Comparison of ENCODE assay signal across 14 cellular contexts in the genomic region with DNA sequence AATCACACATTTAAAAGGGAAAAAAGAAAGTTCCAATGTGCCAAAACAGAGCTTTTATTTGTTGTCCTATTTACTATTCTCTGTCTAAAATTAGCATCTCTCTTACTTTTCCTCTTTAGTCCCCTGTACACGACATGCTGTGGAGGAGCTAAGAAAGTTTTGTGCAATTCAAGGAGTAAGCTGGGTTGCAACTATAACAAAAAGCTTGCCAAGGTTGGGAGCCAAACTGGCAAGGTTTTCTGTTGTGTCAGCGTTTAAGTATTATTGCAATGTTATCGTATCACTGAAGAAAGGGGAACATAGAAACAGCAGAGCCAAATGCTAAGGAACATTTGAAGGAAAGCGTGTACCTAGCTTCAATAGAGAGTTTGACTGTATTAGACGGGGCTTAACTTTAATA.
A peak's percentile ranks its signal among the peaks of the same experiment; 100 is the strongest.
DNase-seq lines count a peak whose midpoint lies in the region; ATAC-seq, FAIRE-seq and TF ChIP-seq lines count a peak whose summit lies in the region.
"Had no signal": no experiment of that assay in that cellular context is flagged by ENCODE, and none has a peak within 500 bp of the region (broad histone marks: within the 10 kb centered on the region; RNA-seq: fewer than 3 reads in every experiment).

No MANE protein-coding gene starts in this region.

- TF ChIP-seq POLR2A in stomach (IDR thresholded peaks at IDR 0.05), result no peak

- no peaks in the 10 kb centered on the region for H3K27me3 ChIP-seq in adipocyte (replicated peaks; ENCODE audit: control insufficient read depth, insufficient read depth, low read length)
- no peaks in the 10 kb centered on the region for H3K27me3 ChIP-seq in pancreas
- no peaks in the 10 kb centered on the region for H3K27me3 ChIP-seq in stomach
- H3K27me3 ChIP-seq: breast epithelium had no signal

- ATAC-seq in pancreas, result peak; percentile 82 to 88 (median 86)
- no peak for ATAC-seq in GM19455 (IDR thresholded peaks at IDR 0.05; ENCODE audit: unreplicated experiment)
- ATAC-seq: T-cell had no signal

- DNase-seq in AG09309 (ENCODE audit: low read depth) (peak; percentile 17), adipocyte (ENCODE audit: low read depth) (peak; percentile 89), globus pallidus (ENCODE audit: low spot score) (peak; percentile 40), pancreas (peak in 4 of 6 donors; percentile 19 to 29 (median 22)), NCI-H2171 (lab: John Stamatoyannopoulos, UW) (no peak), NCI-H2227 treated with DMSO at 0.1 percent for 48 hours (lab: John Stamatoyannopoulos, UW) (no peak), stomach (no peak)
- DNase-seq: activated CD4-positive, CD25-positive, alpha-beta regulatory T cell treated with anti-CD3 and anti-CD28 coated beads, Interleukin-2, amount 50 U/mL, for 72 hours; DND-41; Karpas-422; T-cell had no signal

- H3K9ac ChIP-seq in adipocyte (ENCODE audit: low read length), result no peak overlapping the region

- H3K4me3 ChIP-seq in AG09309 (ENCODE audit: control insufficient read depth, low read depth, low read length) (no peak overlapping the region), adipocyte (ENCODE audit: low read length) (peak overlapping the region; percentile 44), pancreas (no peak overlapping the region), stomach (no peak overlapping the region)
- H3K4me3 ChIP-seq: breast epithelium had no signal

- H3K27ac ChIP-seq in pancreas (no peak overlapping the region), stomach (no peak overlapping the region)
- H3K27ac ChIP-seq: breast epithelium had no signal

- 30% methylated on average over 5 of the region's 5 CpGs for WGBS in pancreas, 2 donors
- 33 to 67% (median 55%) methylated on average over 5 of the region's 5 CpGs for WGBS in stomach, 5 donors

- intact Hi-C loops in pancreas (cut with DNase I), result no loop called here
- intact Hi-C loops in stomach (cut with DNase I; ENCODE audit: low total_unique reads), result no loop called here

- H3K9me3 ChIP-seq in adipocyte (ENCODE audit: control insufficient read depth, low read length), result no peaks in the 10 kb centered on the region
- no peaks in the 10 kb centered on the region for H3K9me3 ChIP-seq in pancreas
- H3K9me3 ChIP-seq in stomach, result no peaks in the 10 kb centered on the region
- H3K9me3 ChIP-seq: breast epithelium had no signal

- H3K36me3 ChIP-seq in adipocyte (ENCODE audit: control insufficient read depth, insufficient read depth, low read length, severe bottlenecking) (no peaks in the 10 kb centered on the region), pancreas (no peaks in the 10 kb centered on the region), stomach (no peaks in the 10 kb centered on the region)
- H3K36me3 ChIP-seq: breast epithelium had no signal

- no peak for TF ChIP-seq EP300 in stomach (IDR thresholded peaks at IDR 0.05)

- H3K4me1 ChIP-seq in adipocyte (ENCODE audit: control insufficient read depth, insufficient read depth, low read length) (peaks cover 29% of the 10 kb centered on the region), pancreas (peaks cover 0 to 9% (median under 1%) of the 10 kb centered on the region in 3 donors), stomach (peaks cover 0 to 8% (median 0%) of the 10 kb centered on the region in 4 donors)
- H3K4me1 ChIP-seq: breast epithelium had no signal

- FAIRE-seq in pancreas (lab: Jason Lieb, UNC), result no peak
- FAIRE-seq: GM18507 had no signal

- TF ChIP-seq CTCF in AG09309 (IDR thresholded peaks at IDR 0.05; ENCODE audit: control insufficient read depth, insufficient read depth, low read depth, low read length, missing control alignments) (no peak), pancreas (IDR thresholded peaks at IDR 0.05) (no peak), stomach (IDR thresholded peaks at IDR 0.05) (no peak)

Comparison
In these comparisons a context has a peak if more than half of its experiments do, and no peak if none do; other contexts are left out.
1. DNase-seq: peak in AG09309 (single experiment), adipocyte (single experiment), globus pallidus (single experiment) and pancreas (4 of 6); none in NCI-H2171 (single experiment), NCI-H2227 treated with DMSO at 0.1 percent for 48 hours (single experiment) and stomach (single experiment).